ENCODE assay signal across 1 cellular context in the genomic region with DNA sequence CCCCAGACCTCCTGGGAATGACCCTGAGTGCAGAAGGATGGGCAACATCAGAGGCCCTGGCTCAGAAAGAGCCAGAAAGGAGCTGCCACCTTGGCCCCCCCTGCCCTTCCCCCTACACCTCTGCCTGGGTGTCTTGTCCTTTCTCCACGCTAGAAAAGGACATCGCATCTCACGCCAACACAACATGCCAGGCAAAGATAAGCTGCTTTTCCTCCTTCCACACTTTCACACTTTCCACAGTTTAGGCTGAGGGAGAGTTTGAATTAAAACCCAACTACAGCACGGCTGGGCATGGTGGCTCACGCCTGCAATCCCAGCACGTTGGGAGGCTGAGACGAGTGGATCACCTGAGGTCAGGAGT.
TF ChIP-seq lines count a peak whose summit lies in the region.

No MANE protein-coding gene starts in this region.

TF ChIP-seq in HepG2, 621 proteins besides CTCF, POLR2A, EP300 and RAD21 (continued from another document):
- TF ChIP-seq, protein P1, sequence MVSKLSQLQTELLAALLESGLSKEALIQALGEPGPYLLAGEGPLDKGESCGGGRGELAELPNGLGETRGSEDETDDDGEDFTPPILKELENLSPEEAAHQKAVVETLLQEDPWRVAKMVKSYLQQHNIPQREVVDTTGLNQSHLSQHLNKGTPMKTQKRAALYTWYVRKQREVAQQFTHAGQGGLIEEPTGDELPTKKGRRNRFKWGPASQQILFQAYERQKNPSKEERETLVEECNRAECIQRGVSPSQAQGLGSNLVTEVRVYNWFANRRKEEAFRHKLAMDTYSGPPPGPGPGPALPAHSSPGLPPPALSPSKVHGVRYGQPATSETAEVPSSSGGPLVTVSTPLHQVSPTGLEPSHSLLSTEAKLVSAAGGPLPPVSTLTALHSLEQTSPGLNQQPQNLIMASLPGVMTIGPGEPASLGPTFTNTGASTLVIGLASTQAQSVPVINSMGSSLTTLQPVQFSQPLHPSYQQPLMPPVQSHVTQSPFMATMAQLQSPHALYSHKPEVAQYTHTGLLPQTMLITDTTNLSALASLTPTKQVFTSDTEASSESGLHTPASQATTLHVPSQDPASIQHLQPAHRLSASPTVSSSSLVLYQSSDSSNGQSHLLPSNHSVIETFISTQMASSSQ (IDR thresholded peaks at IDR 0.05; ENCODE audit: low read depth): no peak
- TF ChIP-seq, protein P1 (CRISPR knock-in tag; IDR thresholded peaks at IDR 0.05; ENCODE audit: borderline replicate concordance): 0 out of 2 replicates have a peak, but pooled peaks have one; percentile 10
- TF ChIP-seq, protein P2, sequence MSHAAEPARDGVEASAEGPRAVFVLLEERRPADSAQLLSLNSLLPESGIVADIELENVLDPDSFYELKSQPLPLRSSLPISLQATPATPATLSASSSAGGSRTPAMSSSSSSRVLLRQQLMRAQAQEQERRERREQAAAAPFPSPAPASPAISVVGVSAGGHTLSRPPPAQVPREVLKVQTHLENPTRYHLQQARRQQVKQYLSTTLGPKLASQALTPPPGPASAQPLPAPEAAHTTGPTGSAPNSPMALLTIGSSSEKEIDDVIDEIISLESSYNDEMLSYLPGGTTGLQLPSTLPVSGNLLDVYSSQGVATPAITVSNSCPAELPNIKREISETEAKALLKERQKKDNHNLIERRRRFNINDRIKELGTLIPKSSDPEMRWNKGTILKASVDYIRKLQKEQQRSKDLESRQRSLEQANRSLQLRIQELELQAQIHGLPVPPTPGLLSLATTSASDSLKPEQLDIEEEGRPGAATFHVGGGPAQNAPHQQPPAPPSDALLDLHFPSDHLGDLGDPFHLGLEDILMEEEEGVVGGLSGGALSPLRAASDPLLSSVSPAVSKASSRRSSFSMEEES (CRISPR knock-in tag; IDR thresholded peaks at IDR 0.05): no peak
- TF ChIP-seq ZNF543 (CRISPR knock-in tag; IDR thresholded peaks at IDR 0.05): 0 out of 2 replicates have a peak, but pooled peaks have one; percentile 9
